In genomic region chr4:40199179-40199670, GRCh38 we compare ENCODE assay signal across 11 cellular contexts. TPM values are rescaled to one million over a fixed set of nuclear protein-coding genes. Genes with fewer than 3 reads are reported as not detected.
DNase-seq lines count a peak whose midpoint lies in the region; ATAC-seq and TF ChIP-seq lines count a peak whose summit lies in the region.
"Had no signal": no experiment of that assay in that cellular context is flagged by ENCODE, and none has a peak within 500 bp of the region (broad histone marks: within the 10 kb centered on the region; RNA-seq: fewer than 3 reads in every experiment).

No MANE protein-coding gene starts in this region.

- whole genome bisulfite sequencing in esophagus squamous epithelium, 2 donors = 50 to 68% methylated on average over 6 of the region's 6 CpGs
- 3% methylated on average over 6 of the region's 6 CpGs for WGBS in thymus
- 81 to 86% methylated on average over 6 of the region's 6 CpGs for WGBS in GM23248 (ENCODE audit: low coverage in 1 of 2, low lambda C conversion rate in 2 of 2, missing lambda C conversion rate in 2 of 2), 2 experiments

- H2AFZ ChIP-seq in GM23248 = no peak overlapping the region

- intact Hi-C loops in esophagus squamous epithelium (cut with DNase I) = no loop called here

- no peaks in the 10 kb centered on the region for H3K79me2 ChIP-seq in GM23248 (ENCODE audit: insufficient read depth)

- TF ChIP-seq CTCF in esophagus squamous epithelium (IDR thresholded peaks at IDR 0.05) (no peak), coronary artery (IDR thresholded peaks at IDR 0.05) (no peak)

- no peak for ATAC-seq in HG02798 (IDR thresholded peaks at IDR 0.05; ENCODE audit: poor library complexity, unreplicated experiment)

- peak overlapping the region; percentile 97 for H3K4me3 Mint-ChIP-seq in T-helper 1 cell treated with Interleukin-12 subunit alpha and Interleukin-12 subunit beta and Interleukin-4 antibody, amounts not matched to agents 30 μg/mL and 1 μg/mL, for 36 hours

- no peaks in the 10 kb centered on the region for H3K36me3 ChIP-seq in esophagus squamous epithelium
- H3K36me3 ChIP-seq in thymus (ENCODE audit: control insufficient read depth, insufficient read depth) = peaks cover 4% of the 10 kb centered on the region
- no peaks in the 10 kb centered on the region for H3K36me3 ChIP-seq in GM23248 (ENCODE audit: low read depth)
- H3K36me3 ChIP-seq: esophagus muscularis mucosa had no signal

- no peaks in the 10 kb centered on the region for H3K27me3 Mint-ChIP-seq in T-helper 1 cell treated with Interleukin-12 subunit alpha and Interleukin-12 subunit beta and Interleukin-4 antibody, amounts not matched to agents 30 μg/mL and 1 μg/mL, for 36 hours (ENCODE audit: low read depth)
- H3K27me3 Mint-ChIP-seq: progenitor cell of endocrine pancreas had no signal

- H3K4me3 ChIP-seq in esophagus squamous epithelium = peak overlapping the region in 3 of 4 donors; percentile 25 to 49 (median 31)
- peak overlapping the region; percentile 92 for H3K4me3 ChIP-seq in thymus (ENCODE audit: low read length)
- no peak overlapping the region for H3K4me3 ChIP-seq in coronary artery
- no peak overlapping the region for H3K4me3 ChIP-seq in GM23248

- H3K9me3 ChIP-seq in esophagus squamous epithelium (no peaks in the 10 kb centered on the region), thymus (ENCODE audit: control insufficient read depth) (no peaks in the 10 kb centered on the region), GM23248 (ENCODE audit: low read depth) (no peaks in the 10 kb centered on the region)
- H3K9me3 ChIP-seq: esophagus muscularis mucosa had no signal

- DNase-seq in activated T-cell treated with anti-CD3 and anti-CD28 coated beads, Interleukin-2, amount 50 U/mL, for 1 hour = peak; percentile 48
- no peak for DNase-seq in activated T-cell treated with anti-CD3 and anti-CD28 coated beads, Interleukin-2, amount 50 U/mL, for 48 hours
- DNase-seq in esophagus squamous epithelium (lab: John Stamatoyannopoulos, UW) = no peak
- DNase-seq in coronary artery (ENCODE audit: low spot score) = no peak
- no peak for DNase-seq in GM23248

- H3K4me2 ChIP-seq in GM23248 (ENCODE audit: unreplicated experiment) = no peak overlapping the region

- peak overlapping the region; percentile 98 for H3K27ac Mint-ChIP-seq in T-helper 1 cell treated with Interleukin-12 subunit alpha and Interleukin-12 subunit beta and Interleukin-4 antibody, amounts not matched to agents 30 μg/mL and 1 μg/mL, for 36 hours
- H3K27ac Mint-ChIP-seq: progenitor cell of endocrine pancreas had no signal

- peaks cover 61% of the 10 kb centered on the region for H3K36me3 Mint-ChIP-seq in T-helper 1 cell treated with Interleukin-12 subunit alpha and Interleukin-12 subunit beta and Interleukin-4 antibody, amounts not matched to agents 30 μg/mL and 1 μg/mL, for 36 hours (ENCODE audit: low read depth)

- H3K9me2 ChIP-seq in GM23248 (ENCODE audit: insufficient read depth) = no peaks in the 10 kb centered on the region

- H3K27me3 ChIP-seq in esophagus squamous epithelium (no peaks in the 10 kb centered on the region), thymus (ENCODE audit: control insufficient read depth, insufficient read depth) (no peaks in the 10 kb centered on the region), GM23248 (replicated peaks; ENCODE audit: insufficient read depth) (no peaks in the 10 kb centered on the region)
- H3K27me3 ChIP-seq: esophagus muscularis mucosa had no signal

- no peak for TF ChIP-seq POLR2A in esophagus squamous epithelium (IDR thresholded peaks at IDR 0.05)

- peak overlapping the region; percentile 54 to 77 (median 67) for H3K27ac ChIP-seq in esophagus squamous epithelium
- H3K27ac ChIP-seq in thymus (ENCODE audit: low read depth) = peak overlapping the region; percentile 97
- H3K27ac ChIP-seq in coronary artery = no peak overlapping the region
- no peak overlapping the region for H3K27ac ChIP-seq in GM23248
- H3K27ac ChIP-seq: VCaP had no signal

- in situ Hi-C loops in GM23248 (cut with MboI) = no loop called here

- no peak overlapping the region for H3K9ac ChIP-seq in GM23248

- H4K20me1 ChIP-seq in GM23248 (ENCODE audit: insufficient read depth) = no peaks in the 10 kb centered on the region

- H3F3A ChIP-seq in GM23248 (ENCODE audit: insufficient read depth) = no peaks in the 10 kb centered on the region

- H3K4me1 ChIP-seq in esophagus squamous epithelium = no peaks in the 10 kb centered on the region
- peaks cover 21% of the 10 kb centered on the region for H3K4me1 ChIP-seq in thymus (ENCODE audit: control insufficient read depth, insufficient read depth, low read length)
- H3K4me1 ChIP-seq in GM23248 (ENCODE audit: insufficient read depth) = no peaks in the 10 kb centered on the region
- H3K4me1 ChIP-seq: esophagus muscularis mucosa had no signal

- no peaks in the 10 kb centered on the region for H3K9me3 Mint-ChIP-seq in T-helper 1 cell treated with Interleukin-12 subunit alpha and Interleukin-12 subunit beta and Interleukin-4 antibody, amounts not matched to agents 30 μg/mL and 1 μg/mL, for 36 hours

- peaks cover 51% of the 10 kb centered on the region for H3K4me1 Mint-ChIP-seq in T-helper 1 cell treated with Interleukin-12 subunit alpha and Interleukin-12 subunit beta and Interleukin-4 antibody, amounts not matched to agents 30 μg/mL and 1 μg/mL, for 36 hours (ENCODE audit: low read depth)

RNA-seq across cellular contexts. Expression of gene RHOH, which starts 2.4 kb away (rescaled TPM):
- total RNA-seq in esophagus squamous epithelium = 1 to 10 TPM in 3 of 4 donors, under 1 TPM in 1; 0.79 to 5.0 (median 2.2) TPM
- 71.2 TPM for polyA plus RNA-seq in thymus
- total RNA-seq in GM23248 (2014; rRNA removed; shearing (Covaris generic)) = not detected in 2 replicates
- polyA plus RNA-seq in GM23248 (2016; fragmentation: Nextera tagmentation; extraction: Ambion mirVana) = 0.24 TPM in 1 of 2 replicates, not detected in the other

Comparison
In these comparisons a context has a peak if more than half of its experiments do, and no peak if none do; other contexts are left out.
1. H3K27ac ChIP-seq: peak in esophagus squamous epithelium (4 of 4) and thymus (single experiment); none in coronary artery (0 of 2) and GM23248 (single experiment).
2. H3K4me3 ChIP-seq: peak in esophagus squamous epithelium (3 of 4) and thymus (single experiment); none in coronary artery (single experiment) and GM23248 (single experiment).